ENCODE assay signal across 28 cellular contexts in genomic region chr7:133697585-133697984, GRCh38.
"Had no signal": no experiment of that assay in that cellular context is flagged by ENCODE, and none has a peak within 500 bp of the region (broad histone marks: within the 10 kb centered on the region; RNA-seq: fewer than 3 reads in every experiment).

No MANE protein-coding gene starts in this region.

- H3K27me3 ChIP-seq: left lung, pancreas, spleen, tibial nerve, uterus had no signal

- H3K4me1 ChIP-seq: left lung, lower lobe of right lung, pancreas, prostate gland, tibial nerve, uterus had no signal

- H3K27ac Mint-ChIP-seq: naive thymus-derived CD4-positive, alpha-beta T cell; natural killer cell treated with Interleukin-12 subunit alpha and Interleukin-12 subunit beta and Interleukin-15 and Interleukin-18, amount 100 ng/mL, for 72 hours; stimulated activated memory B cell treated with anti-CD40 and anti-IgM and Interleukin-4, amounts not matched to agents 10 μg/mL and 1 μg/mL and 100 μg/mL, for 72 hours; type B pancreatic cell had no signal

- FAIRE-seq: islet of Langerhans, kidney, pancreas had no signal

- H3K4me3 ChIP-seq: left lung, lower lobe of right lung, mucosa of descending colon, pancreas, prostate gland, skin epidermis, spleen, tibial nerve, uterus had no signal

- H3K27ac ChIP-seq: left lung, lower lobe of right lung, pancreas, prostate gland, skin epidermis, spleen, tibial nerve, uterus had no signal

- H3K36me3 Mint-ChIP-seq: immature natural killer cell; natural killer cell treated with Interleukin-12 subunit alpha and Interleukin-12 subunit beta and Interleukin-15 and Interleukin-18, amount 100 ng/mL, for 72 hours had no signal

- H3K4me1 Mint-ChIP-seq: stimulated activated memory B cell treated with anti-CD40 and anti-IgM and Interleukin-4, amounts not matched to agents 10 μg/mL and 1 μg/mL and 100 μg/mL, for 72 hours had no signal

- H3K9me3 ChIP-seq: left lung, lower lobe of right lung, mucosa of descending colon, pancreas, prostate gland, spleen, tibial nerve, uterus had no signal

- H3K27me3 Mint-ChIP-seq: naive thymus-derived CD4-positive, alpha-beta T cell; natural killer cell treated with Interleukin-12 subunit alpha and Interleukin-12 subunit beta and Interleukin-15 and Interleukin-18, amount 100 ng/mL, for 72 hours; stimulated activated memory B cell treated with anti-CD40 and anti-IgM and Interleukin-4, amounts not matched to agents 10 μg/mL and 1 μg/mL and 100 μg/mL, for 72 hours; stimulated activated naive CD8-positive, alpha-beta T cell treated with anti-CD3 and anti-CD28 coated beads, Interleukin-15, amount 100 ng/mL, for 72 hours; type B pancreatic cell had no signal

- ATAC-seq: left colon; left lung; lower lobe of right lung; mucosa of descending colon; naive thymus-derived CD4-positive, alpha-beta T cell; pancreas; right cardiac atrium; sciatic nerve; stimulated activated memory B cell treated with anti-CD40 and anti-IgM and Interleukin-4, amounts not matched to agents 10 μg/mL and 1 μg/mL and 100 μg/mL, for 72 hours; stimulated activated naive CD8-positive, alpha-beta T cell treated with anti-CD3 and anti-CD28 coated beads, Interleukin-15, amount 100 ng/mL, for 72 hours had no signal

- H3K4me3 Mint-ChIP-seq: immature natural killer cell; naive thymus-derived CD4-positive, alpha-beta T cell; natural killer cell treated with Interleukin-12 subunit alpha and Interleukin-12 subunit beta and Interleukin-15 and Interleukin-18, amount 100 ng/mL, for 72 hours; stimulated activated memory B cell treated with anti-CD40 and anti-IgM and Interleukin-4, amounts not matched to agents 10 μg/mL and 1 μg/mL and 100 μg/mL, for 72 hours; stimulated activated naive CD8-positive, alpha-beta T cell treated with anti-CD3 and anti-CD28 coated beads, Interleukin-15, amount 100 ng/mL, for 72 hours; type B pancreatic cell had no signal

- H3K36me3 ChIP-seq: left lung, lower lobe of right lung, pancreas, prostate gland, spleen, tibial nerve, uterus had no signal

- H3K9me3 Mint-ChIP-seq: immature natural killer cell; natural killer cell treated with Interleukin-12 subunit alpha and Interleukin-12 subunit beta and Interleukin-15 and Interleukin-18, amount 100 ng/mL, for 72 hours; stimulated activated memory B cell treated with anti-CD40 and anti-IgM and Interleukin-4, amounts not matched to agents 10 μg/mL and 1 μg/mL and 100 μg/mL, for 72 hours; stimulated activated naive CD8-positive, alpha-beta T cell treated with anti-CD3 and anti-CD28 coated beads, Interleukin-15, amount 100 ng/mL, for 72 hours had no signal

- DNase-seq: hypothalamus; immature natural killer cell; kidney; left colon; left lung; lower lobe of right lung; mammary epithelial cell; midbrain; mucosa of descending colon; naive thymus-derived CD4-positive, alpha-beta T cell; pancreas; retina; right cardiac atrium; spleen; stimulated activated CD4-positive, alpha-beta T cell treated with anti-CD3 and anti-CD28 coated beads, Interleukin-4, amount 100 ng/mL, for 4 hours; stimulated activated CD8-positive, alpha-beta memory T cell treated with anti-CD3 and anti-CD28 coated beads, Interleukin-4, amount 100 ng/mL, for 48 hours; stimulated activated naive CD4-positive, alpha-beta T cell treated with Interleukin-2 at 50 U/mL for 16 hours; stimulated activated naive CD8-positive, alpha-beta T cell treated with anti-CD3 and anti-CD28 coated beads, Interleukin-15, amount 100 ng/mL, for 72 hours; substantia nigra; uterus had no signal
